In the genomic region with DNA sequence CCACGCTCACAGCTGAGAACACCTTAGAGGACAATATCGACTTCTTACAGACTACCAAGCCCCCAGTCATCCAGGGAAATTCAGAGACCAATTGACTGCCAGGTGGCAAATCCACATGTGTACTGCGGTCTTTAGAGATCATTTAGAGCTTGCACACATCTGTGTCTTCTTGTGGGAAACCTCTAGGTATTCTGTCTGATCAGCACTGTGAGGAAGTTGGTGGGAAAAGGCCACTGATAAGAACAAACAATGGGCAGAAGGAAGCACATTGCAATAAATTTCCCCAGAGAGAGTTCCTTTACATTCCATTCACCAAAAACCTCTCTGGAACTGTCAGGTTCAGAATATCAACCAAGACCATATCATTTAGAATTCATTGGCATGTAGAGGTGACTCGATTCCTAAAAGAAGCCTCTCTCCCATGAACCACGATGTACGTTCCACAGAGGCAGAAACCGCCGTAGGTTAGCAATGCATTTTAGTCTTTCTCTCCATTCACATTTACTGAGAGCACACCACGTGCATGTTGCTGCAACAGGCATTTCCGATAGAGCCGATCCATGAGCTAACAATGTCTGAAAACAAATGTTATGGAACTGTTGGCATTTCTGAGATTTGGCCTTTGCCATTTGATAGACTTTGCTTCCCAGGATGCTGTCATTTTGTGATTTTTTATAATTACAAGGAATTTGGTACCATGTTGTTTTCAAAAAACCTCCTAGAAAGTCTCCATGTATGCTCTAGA, we compare ENCODE assay signal across 16 cellular contexts.
DNase-seq lines count a peak whose midpoint lies in the region; ATAC-seq and TF ChIP-seq lines count a peak whose summit lies in the region.
"Had no signal": no experiment of that assay in that cellular context is flagged by ENCODE, and none has a peak within 500 bp of the region (broad histone marks: within the 10 kb centered on the region; RNA-seq: fewer than 3 reads in every experiment).

No MANE protein-coding gene starts in this region.

- peaks cover 3% of the 10 kb centered on the region for H3K9me3 Mint-ChIP-seq in chondrocyte (ENCODE audit: low read depth)
- H3K9me3 Mint-ChIP-seq: CD8-positive, alpha-beta memory T cell; GM23338 had no signal

- H3K9ac ChIP-seq in mesenchymal stem cell (ENCODE audit: low read length), result no peak overlapping the region
- H3K9ac ChIP-seq: BLaER1 treated with 17β-estradiol and CSF1 and Interleukin-3, amounts not matched to agents 10 nM and 100 nM had no signal

- H3K4me3 Mint-ChIP-seq in chondrocyte (ENCODE audit: unreplicated experiment), result no peak overlapping the region
- H3K4me3 Mint-ChIP-seq: B cell; CD8-positive, alpha-beta memory T cell; GM23338 had no signal

- no peak overlapping the region for H2AFZ ChIP-seq in mesenchymal stem cell (ENCODE audit: low read depth, low read length)
- H2AFZ ChIP-seq: GM23338 had no signal

- TF ChIP-seq CTCF in chondrocyte (IDR thresholded peaks at IDR 0.05) (no peak), fibroblast of pulmonary artery (IDR thresholded peaks at IDR 0.05; ENCODE audit: low read length, missing control alignments) (no peak)

- DNase-seq in A172 (ENCODE audit: low spot score) (peak; percentile 39), chondrocyte (ENCODE audit: low spot score) (no peak), fibroblast of pulmonary artery (ENCODE audit: low read depth) (peak; percentile 48), mesenchymal stem cell (no peak), NCI-H774 (lab: John Stamatoyannopoulos, UW) (no peak), DMS153 treated with DMSO at 0.1 percent for 48 hours (lab: John Stamatoyannopoulos, UW; ENCODE audit: unreplicated experiment) (no peak), HPDE6-E6E7 (ENCODE audit: extremely low spot score) (no peak)
- DNase-seq: 8988T; CD8-positive, alpha-beta memory T cell; COR-L47; DMS 273 treated with DMSO at 0.1 percent for 48 hours; HCEC 1CT had no signal

- no peaks in the 10 kb centered on the region for H3K4me1 ChIP-seq in mesenchymal stem cell (ENCODE audit: control insufficient read depth, insufficient read depth, low read depth, low read length)

- no peak overlapping the region for H3K4me3 ChIP-seq in fibroblast of pulmonary artery (replicated peaks; ENCODE audit: low read depth, low read length)
- H3K4me3 ChIP-seq in mesenchymal stem cell (ENCODE audit: insufficient read depth in 1 of 2, low read depth in 1 of 2, low read length in 2 of 2), result no peak overlapping the region
- H3K4me3 ChIP-seq: BLaER1 treated with 17β-estradiol and CSF1 and Interleukin-3, amounts not matched to agents 10 nM and 100 nM; GM23338 had no signal

- H3K23ac ChIP-seq in mesenchymal stem cell (ENCODE audit: low read length in 2 of 2), result no peak overlapping the region

- H4K8ac ChIP-seq in mesenchymal stem cell (ENCODE audit: low read length), result no peak overlapping the region

- peaks cover 13% of the 10 kb centered on the region for H3K36me3 Mint-ChIP-seq in chondrocyte (ENCODE audit: low read depth)

- H2BK15ac ChIP-seq in mesenchymal stem cell (ENCODE audit: low read depth, poor library complexity, severe bottlenecking), result no peak overlapping the region

- no peak overlapping the region for H2BK5ac ChIP-seq in mesenchymal stem cell (ENCODE audit: low read depth, low read length, poor library complexity, severe bottlenecking)

- no peak overlapping the region for H3K27ac ChIP-seq in mesenchymal stem cell (ENCODE audit: low read length, poor library complexity, severe bottlenecking)

- no peak overlapping the region for H3K4ac ChIP-seq in mesenchymal stem cell (ENCODE audit: low read depth in 1 of 2, low read length in 2 of 2)

- no peak overlapping the region for H2BK12ac ChIP-seq in mesenchymal stem cell (ENCODE audit: low read length in 2 of 2)

- H3K27me3 Mint-ChIP-seq in chondrocyte (ENCODE audit: low read depth), result no peaks in the 10 kb centered on the region
- H3K27me3 Mint-ChIP-seq: B cell; CD8-positive, alpha-beta memory T cell had no signal

- no peak for ATAC-seq in HG03565 (IDR thresholded peaks at IDR 0.05; ENCODE audit: unreplicated experiment)
- ATAC-seq: GM23338 had no signal

- H3K4me2 ChIP-seq in mesenchymal stem cell (ENCODE audit: low read length, poor library complexity, severe bottlenecking), result no peak overlapping the region
- H3K4me2 ChIP-seq: BLaER1 treated with 17β-estradiol and CSF1 and Interleukin-3, amounts not matched to agents 10 nM and 100 nM; GM23338 had no signal

- H3K27me3 ChIP-seq in mesenchymal stem cell (ENCODE audit: control insufficient read depth in 1 of 2, insufficient read depth in 1 of 2, low read length in 2 of 2), result no peaks in the 10 kb centered on the region
- H3K27me3 ChIP-seq: BLaER1 treated with 17β-estradiol and CSF1 and Interleukin-3, amounts not matched to agents 10 nM and 100 nM had no signal

- WGBS in mesenchymal stem cell, result 98% methylated on average over 11 of the region's 11 CpGs

- H2AK5ac ChIP-seq in mesenchymal stem cell (ENCODE audit: low read length, severe bottlenecking), result no peak overlapping the region

- H3K18ac ChIP-seq in mesenchymal stem cell (ENCODE audit: low read depth in 1 of 2, low read length in 2 of 2), result no peak overlapping the region

- peaks cover 5% of the 10 kb centered on the region for H3K79me1 ChIP-seq in mesenchymal stem cell (replicated peaks; ENCODE audit: low read length, poor library complexity, severe bottlenecking)

- H3K27ac Mint-ChIP-seq in chondrocyte (ENCODE audit: unreplicated experiment), result peak overlapping the region; percentile 12
- H3K27ac Mint-ChIP-seq: B cell; CD8-positive, alpha-beta memory T cell; GM23338 had no signal

- no peak overlapping the region for H3K14ac ChIP-seq in mesenchymal stem cell (ENCODE audit: low read length in 2 of 2)

- H3K9me3 ChIP-seq in mesenchymal stem cell (ENCODE audit: control insufficient read depth, low read length), result no peaks in the 10 kb centered on the region

- H3K4me1 Mint-ChIP-seq in chondrocyte (ENCODE audit: low read depth), result peaks cover 47% of the 10 kb centered on the region
- H3K4me1 Mint-ChIP-seq: B cell; CD8-positive, alpha-beta memory T cell; GM23338 had no signal

- peak overlapping the region; percentile 27 for H2BK120ac ChIP-seq in mesenchymal stem cell (ENCODE audit: low read depth, low read length)

- H4K91ac ChIP-seq in mesenchymal stem cell (ENCODE audit: low read length), result no peak overlapping the region

- H3K36me3 ChIP-seq in mesenchymal stem cell (ENCODE audit: control insufficient read depth in 1 of 2, insufficient read depth in 2 of 2, low read depth in 1 of 2, low read length in 2 of 2), result peaks cover 3 to 17% of the 10 kb centered on the region in 2 experiments

Comparison
In these comparisons a context has a peak if more than half of its experiments do, and no peak if none do; other contexts are left out.
1. DNase-seq: peak in A172 (single experiment) and fibroblast of pulmonary artery (single experiment); none in chondrocyte (single experiment), mesenchymal stem cell (single experiment), NCI-H774 (single experiment), DMS153 treated with DMSO at 0.1 percent for 48 hours (single experiment) and HPDE6-E6E7 (single experiment).